ENCODE assay signal across 1 cellular context in the genomic region with DNA sequence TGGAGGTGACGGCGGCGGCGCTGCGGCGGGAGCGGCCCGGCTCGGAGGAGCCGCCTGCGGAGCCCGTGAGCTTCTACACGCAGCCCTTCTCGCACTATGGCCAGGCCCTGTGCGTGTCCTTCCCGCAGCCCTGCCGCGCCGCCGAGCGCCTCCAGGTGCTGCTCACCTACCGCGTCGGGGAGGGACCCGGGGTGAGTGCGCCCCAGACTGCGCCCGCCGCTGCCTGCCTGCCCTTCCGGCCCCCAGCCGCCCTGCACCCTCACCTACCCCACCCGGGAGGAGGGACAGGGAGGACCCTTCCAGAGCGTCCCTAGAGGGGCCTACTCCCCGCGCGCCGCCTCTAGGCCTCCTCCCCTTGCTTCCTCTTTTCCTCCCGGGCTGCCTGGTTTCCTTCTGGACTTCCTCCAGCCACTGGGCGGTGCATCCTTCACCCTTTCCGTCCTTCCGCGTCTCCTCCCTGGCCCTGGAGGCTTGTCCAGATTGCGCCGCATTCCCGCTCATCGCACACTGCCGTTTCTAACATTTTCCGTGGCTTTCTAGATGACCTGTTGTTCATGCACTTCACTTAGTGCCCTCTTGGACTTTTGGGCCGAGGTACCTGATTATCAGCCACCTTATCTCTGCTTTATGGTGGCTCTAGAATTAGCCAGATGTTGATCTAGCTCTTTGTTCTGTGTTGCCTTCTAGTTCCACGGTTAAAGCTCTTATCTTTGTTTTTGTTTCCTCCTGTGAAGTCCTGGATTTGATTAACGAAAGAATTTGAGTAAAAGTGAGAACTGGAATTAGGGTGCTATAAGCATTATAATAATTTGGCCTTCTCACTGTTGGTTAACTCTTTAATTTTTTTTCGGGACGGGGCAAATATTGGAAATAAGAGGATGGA.
TF ChIP-seq lines count a peak whose summit lies in the region.

No MANE protein-coding gene starts in this region.

TF ChIP-seq in K562, 482 proteins besides CTCF, POLR2A, EP300 and RAD21 (continued from another document):
- TF ChIP-seq, protein P1, sequence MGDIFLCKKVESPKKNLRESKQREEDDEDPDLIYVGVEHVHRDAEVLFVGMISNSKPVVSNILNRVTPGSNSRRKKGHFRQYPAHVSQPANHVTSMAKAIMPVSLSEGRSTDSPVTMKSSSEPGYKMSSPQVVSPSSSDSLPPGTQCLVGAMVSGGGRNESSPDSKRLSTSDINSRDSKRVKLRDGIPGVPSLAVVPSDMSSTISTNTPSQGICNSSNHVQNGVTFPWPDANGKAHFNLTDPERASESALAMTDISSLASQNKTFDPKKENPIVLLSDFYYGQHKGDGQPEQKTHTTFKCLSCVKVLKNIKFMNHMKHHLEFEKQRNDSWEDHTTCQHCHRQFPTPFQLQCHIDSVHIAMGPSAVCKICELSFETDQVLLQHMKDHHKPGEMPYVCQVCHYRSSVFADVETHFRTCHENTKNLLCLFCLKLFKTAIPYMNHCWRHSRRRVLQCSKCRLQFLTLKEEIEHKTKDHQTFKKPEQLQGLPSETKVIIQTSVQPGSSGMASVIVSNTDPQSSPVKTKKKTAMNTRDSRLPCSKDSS (IDR thresholded peaks at IDR 0.05; ENCODE audit: low read depth, partially characterized antibody), result no peak
- no peak for TF ChIP-seq SIX5 (IDR thresholded peaks at IDR 0.05; ENCODE audit: borderline replicate concordance in 1 of 2, insufficient read depth in 1 of 2, low read depth in 1 of 2, low read length in 2 of 2)
- TF ChIP-seq ZNF589 (CRISPR knock-in tag; IDR thresholded peaks at IDR 0.05; ENCODE audit: low read depth), result no peak
- no peak for TF ChIP-seq ZNF324 (CRISPR knock-in tag; IDR thresholded peaks at IDR 0.05)
- TF ChIP-seq ZC3H8 (IDR thresholded peaks at IDR 0.05), result no peak; the same call in 1 of the 2 replicates
- TF ChIP-seq HIVEP1 (CRISPR knock-in tag; IDR thresholded peaks at IDR 0.05), result 0 out of 2 replicates have a peak, but pooled peaks have one; percentile 61
- TF ChIP-seq GABPB1 (CRISPR knock-in tag; IDR thresholded peaks at IDR 0.05), result peak; percentile 90
- peak; percentile 87 for TF ChIP-seq SUPT5H (IDR thresholded peaks at IDR 0.05)
- TF ChIP-seq HNRNPL (IDR thresholded peaks at IDR 0.05; ENCODE audit: low read depth, low read length), result no peak
- TF ChIP-seq, protein P2, sequence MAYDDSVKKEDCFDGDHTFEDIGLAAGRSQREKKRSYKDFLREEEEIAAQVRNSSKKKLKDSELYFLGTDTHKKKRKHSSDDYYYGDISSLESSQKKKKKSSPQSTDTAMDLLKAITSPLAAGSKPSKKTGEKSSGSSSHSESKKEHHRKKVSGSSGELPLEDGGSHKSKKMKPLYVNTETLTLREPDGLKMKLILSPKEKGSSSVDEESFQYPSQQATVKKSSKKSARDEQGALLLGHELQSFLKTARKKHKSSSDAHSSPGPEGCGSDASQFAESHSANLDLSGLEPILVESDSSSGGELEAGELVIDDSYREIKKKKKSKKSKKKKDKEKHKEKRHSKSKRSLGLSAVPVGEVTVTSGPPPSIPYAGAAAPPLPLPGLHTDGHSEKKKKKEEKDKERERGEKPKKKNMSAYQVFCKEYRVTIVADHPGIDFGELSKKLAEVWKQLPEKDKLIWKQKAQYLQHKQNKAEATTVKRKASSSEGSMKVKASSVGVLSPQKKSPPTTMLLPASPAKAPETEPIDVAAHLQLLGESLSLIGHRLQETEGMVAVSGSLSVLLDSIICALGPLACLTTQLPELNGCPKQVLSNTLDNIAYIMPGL (CRISPR knock-in tag; IDR thresholded peaks at IDR 0.05), result 0 out of 2 replicates have a peak, but pooled peaks have one; percentile 31
- peak; percentile 60; the same call in 1 of the 2 replicates for TF ChIP-seq PKNOX1 (IDR thresholded peaks at IDR 0.05)
- peak; percentile 76 for TF ChIP-seq PHF8 (IDR thresholded peaks at IDR 0.05; ENCODE audit: borderline replicate concordance, low read length)
- TF ChIP-seq, protein P3, sequence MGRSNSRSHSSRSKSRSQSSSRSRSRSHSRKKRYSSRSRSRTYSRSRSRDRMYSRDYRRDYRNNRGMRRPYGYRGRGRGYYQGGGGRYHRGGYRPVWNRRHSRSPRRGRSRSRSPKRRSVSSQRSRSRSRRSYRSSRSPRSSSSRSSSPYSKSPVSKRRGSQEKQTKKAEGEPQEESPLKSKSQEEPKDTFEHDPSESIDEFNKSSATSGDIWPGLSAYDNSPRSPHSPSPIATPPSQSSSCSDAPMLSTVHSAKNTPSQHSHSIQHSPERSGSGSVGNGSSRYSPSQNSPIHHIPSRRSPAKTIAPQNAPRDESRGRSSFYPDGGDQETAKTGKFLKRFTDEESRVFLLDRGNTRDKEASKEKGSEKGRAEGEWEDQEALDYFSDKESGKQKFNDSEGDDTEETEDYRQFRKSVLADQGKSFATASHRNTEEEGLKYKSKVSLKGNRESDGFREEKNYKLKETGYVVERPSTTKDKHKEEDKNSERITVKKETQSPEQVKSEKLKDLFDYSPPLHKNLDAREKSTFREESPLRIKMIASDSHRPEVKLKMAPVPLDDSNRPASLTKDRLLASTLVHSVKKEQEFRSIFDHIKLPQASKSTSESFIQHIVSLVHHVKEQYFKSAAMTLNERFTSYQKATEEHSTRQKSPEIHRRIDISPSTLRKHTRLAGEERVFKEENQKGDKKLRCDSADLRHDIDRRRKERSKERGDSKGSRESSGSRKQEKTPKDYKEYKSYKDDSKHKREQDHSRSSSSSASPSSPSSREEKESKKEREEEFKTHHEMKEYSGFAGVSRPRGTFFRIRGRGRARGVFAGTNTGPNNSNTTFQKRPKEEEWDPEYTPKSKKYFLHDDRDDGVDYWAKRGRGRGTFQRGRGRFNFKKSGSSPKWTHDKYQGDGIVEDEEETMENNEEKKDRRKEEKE (IDR thresholded peaks at IDR 0.05; ENCODE audit: borderline replicate concordance in 1 of 2, control insufficient read depth in 1 of 2, low read depth in 2 of 2, low read length in 1 of 2), result no peak
- TF ChIP-seq LCOR (CRISPR knock-in tag; IDR thresholded peaks at IDR 0.05), result peak; percentile 73; the same call in 1 of the 2 replicates
- TF ChIP-seq, protein P4, sequence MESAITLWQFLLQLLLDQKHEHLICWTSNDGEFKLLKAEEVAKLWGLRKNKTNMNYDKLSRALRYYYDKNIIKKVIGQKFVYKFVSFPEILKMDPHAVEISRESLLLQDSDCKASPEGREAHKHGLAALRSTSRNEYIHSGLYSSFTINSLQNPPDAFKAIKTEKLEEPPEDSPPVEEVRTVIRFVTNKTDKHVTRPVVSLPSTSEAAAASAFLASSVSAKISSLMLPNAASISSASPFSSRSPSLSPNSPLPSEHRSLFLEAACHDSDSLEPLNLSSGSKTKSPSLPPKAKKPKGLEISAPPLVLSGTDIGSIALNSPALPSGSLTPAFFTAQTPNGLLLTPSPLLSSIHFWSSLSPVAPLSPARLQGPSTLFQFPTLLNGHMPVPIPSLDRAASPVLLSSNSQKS (CRISPR knock-in tag; IDR thresholded peaks at IDR 0.05), result no peak
TF ChIP-seq in K562: peak in this region for 171.
